ENCODE assay signal across 25 cellular contexts in genomic region chr1:99621340-99621901, GRCh38. TPM values are rescaled to one million over a fixed set of nuclear protein-coding genes. Genes with fewer than 3 reads are reported as not detected.
DNase-seq lines count a peak whose midpoint lies in the region; ATAC-seq and TF ChIP-seq lines count a peak whose summit lies in the region.
"Had no signal": no experiment of that assay in that cellular context is flagged by ENCODE, and none has a peak within 500 bp of the region (broad histone marks: within the 10 kb centered on the region; RNA-seq: fewer than 3 reads in every experiment).

No MANE protein-coding gene starts in this region.

- H3K36me3 ChIP-seq in HEK293 (ENCODE audit: control insufficient read depth in 2 of 2, insufficient read depth in 1 of 2, low read length in 2 of 2): no peaks in the 10 kb centered on the region
- H3K36me3 ChIP-seq: lower lobe of right lung, ovary had no signal

- no peaks in the 10 kb centered on the region for H3K27me3 Mint-ChIP-seq in activated T-helper 17 cell treated with anti-CD3 and anti-CD28 coated beads, Interleukin-2, amount 50 U/mL, for 72 hours

- no peak overlapping the region for H3K4me3 ChIP-seq in HEK293 (ENCODE audit: low read depth, low read length)
- H3K4me3 ChIP-seq: GM12878, lower lobe of right lung, ovary, skin epidermis had no signal

- no peaks in the 10 kb centered on the region for H3K36me3 Mint-ChIP-seq in activated T-helper 17 cell treated with anti-CD3 and anti-CD28 coated beads, Interleukin-2, amount 50 U/mL, for 72 hours (ENCODE audit: low read depth)

- POLR2A ChIA-PET in HEK293 (lab: Yijun Ruan, JAX): no interaction called here

- DNase-seq in glomerular visceral epithelial cell (ENCODE audit: extremely low spot score) (peak; percentile 31), renal cortical epithelial cell (ENCODE audit: low read depth) (peak; percentile 5)
- DNase-seq in stimulated activated CD4-positive, alpha-beta T cell treated with anti-CD3 and anti-CD28 coated beads, Interleukin-4, amount 100 ng/mL, for 24 hours: no peak
- DNase-seq: activated CD4-positive, CD25-positive, alpha-beta regulatory T cell; activated CD8-positive, alpha-beta T cell treated with anti-CD3 and anti-CD28 coated beads for 36 hours; activated naive CD4-positive, alpha-beta T cell; amniotic stem cell; cerebellar nuclear complex; effector CD4-positive, alpha-beta T cell; Kasumi-1; lower lobe of right lung; NCI-H1092 treated with DMSO at 0.1 percent for 48 hours; NCI-H2029 treated with DMSO at 0.1 percent for 48 hours; NCI-H446 treated with DMSO at 0.1 percent for 48 hours; ovary; trophoblast cell had no signal

- H3K4me1 ChIP-seq in HEK293 (ENCODE audit: control insufficient read depth, insufficient read depth, low read length): no peaks in the 10 kb centered on the region
- H3K4me1 ChIP-seq: lower lobe of right lung had no signal

- no peak overlapping the region for H3K4me3 Mint-ChIP-seq in activated T-helper 17 cell treated with anti-CD3 and anti-CD28 coated beads, Interleukin-2, amount 50 U/mL, for 72 hours
- H3K4me3 Mint-ChIP-seq: activated CD8-positive, alpha-beta T cell treated with anti-CD3 and anti-CD28 coated beads for 36 hours; stimulated activated naive CD8-positive, alpha-beta T cell treated with anti-CD3 and anti-CD28 coated beads, Interleukin-15, Interleukin-2, amounts not matched to agents 100 ng/mL and 50 ng/mL, for 24 hours had no signal

- CTCF ChIA-PET in HEK293 (lab: Yijun Ruan, JAX): no interaction called here

- H3K4me1 Mint-ChIP-seq in activated T-helper 17 cell treated with anti-CD3 and anti-CD28 coated beads, Interleukin-2, amount 50 U/mL, for 72 hours: no peaks in the 10 kb centered on the region

- H3K27ac ChIP-seq in HEK293 (ENCODE audit: extremely low read depth, low read depth, low read length): no peak overlapping the region
- H3K27ac ChIP-seq: lower lobe of right lung, ovary, skin epidermis had no signal

- no peaks in the 10 kb centered on the region for H3K9me3 ChIP-seq in HEK293 (ENCODE audit: control insufficient read depth, insufficient read depth, low read depth, low read length)
- H3K9me3 ChIP-seq: lower lobe of right lung, ovary had no signal

- no peak for TF ChIP-seq CTCF in HEK293 (tag by site-specific recombination; IDR thresholded peaks at IDR 0.05)

- ATAC-seq in activated T-helper 17 cell treated with anti-CD3 and anti-CD28 coated beads, Interleukin-2, amount 50 U/mL, for 72 hours (replicated peaks): peak; percentile 64
- no peak for ATAC-seq in HG03097 (IDR thresholded peaks at IDR 0.05; ENCODE audit: low FRiP score, unreplicated experiment)
- ATAC-seq in HG02759 (IDR thresholded peaks at IDR 0.05; ENCODE audit: unreplicated experiment): no peak
- no peak for ATAC-seq in HG02870 (IDR thresholded peaks at IDR 0.05; ENCODE audit: unreplicated experiment)
- ATAC-seq: activated CD8-positive, alpha-beta T cell treated with anti-CD3 and anti-CD28 coated beads for 36 hours; GM12878; lower lobe of right lung; SK-N-SH treated with all-trans-retinoic acid at 6 μM for 48 hours had no signal

- H3K27ac Mint-ChIP-seq in activated T-helper 17 cell treated with anti-CD3 and anti-CD28 coated beads, Interleukin-2, amount 50 U/mL, for 72 hours: no peak overlapping the region
- H3K27ac Mint-ChIP-seq: activated CD8-positive, alpha-beta T cell treated with anti-CD3 and anti-CD28 coated beads for 36 hours; stimulated activated naive CD8-positive, alpha-beta T cell treated with anti-CD3 and anti-CD28 coated beads, Interleukin-15, Interleukin-2, amounts not matched to agents 100 ng/mL and 50 ng/mL, for 24 hours had no signal

- H3K9me3 Mint-ChIP-seq in activated T-helper 17 cell treated with anti-CD3 and anti-CD28 coated beads, Interleukin-2, amount 50 U/mL, for 72 hours: no peaks in the 10 kb centered on the region
- H3K9me3 Mint-ChIP-seq: activated CD8-positive, alpha-beta T cell treated with anti-CD3 and anti-CD28 coated beads for 36 hours; stimulated activated naive CD8-positive, alpha-beta T cell treated with anti-CD3 and anti-CD28 coated beads, Interleukin-15, Interleukin-2, amounts not matched to agents 100 ng/mL and 50 ng/mL, for 24 hours had no signal

TF ChIP-seq in HEK293, 187 proteins besides CTCF, POLR2A, EP300 and RAD21:
- TF ChIP-seq, protein P1, sequence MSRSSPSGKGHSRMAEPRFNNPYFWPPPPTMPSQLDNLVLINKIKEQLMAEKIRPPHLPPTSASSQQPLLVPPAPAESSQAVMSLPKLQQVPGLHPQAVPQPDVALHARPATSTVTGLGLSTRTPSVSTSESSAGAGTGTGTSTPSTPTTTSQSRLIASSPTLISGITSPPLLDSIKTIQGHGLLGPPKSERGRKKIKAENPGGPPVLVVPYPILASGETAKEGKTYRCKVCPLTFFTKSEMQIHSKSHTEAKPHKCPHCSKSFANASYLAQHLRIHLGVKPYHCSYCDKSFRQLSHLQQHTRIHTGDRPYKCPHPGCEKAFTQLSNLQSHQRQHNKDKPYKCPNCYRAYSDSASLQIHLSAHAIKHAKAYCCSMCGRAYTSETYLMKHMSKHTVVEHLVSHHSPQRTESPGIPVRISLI (tag by site-specific recombination; IDR thresholded peaks at IDR 0.05): no peak
- TF ChIP-seq SP7 (tag by site-specific recombination; IDR thresholded peaks at IDR 0.05) (no peak), SCRT2 (tag by site-specific recombination; IDR thresholded peaks at IDR 0.05) (peak; percentile 56), ZNF530 (tag by site-specific recombination; IDR thresholded peaks at IDR 0.05; ENCODE audit: low read depth) (no peak)

RNA-seq across cellular contexts. Expression of gene PALMD, which starts 24.5 kb away (rescaled TPM):
- total RNA-seq in activated T-helper 17 cell treated with anti-CD3 and anti-CD28 coated beads, Interleukin-2, amount 50 U/mL, for 72 hours: not detected
- 0.20 TPM in 1 of 2 replicates, not detected in the other for total RNA-seq in renal cortical epithelial cell
- total RNA-seq: activated CD8-positive, alpha-beta T cell treated with anti-CD3 and anti-CD28 coated beads for 36 hours had no signal
